18 cellular contexts compared by ENCODE assay signal in the genomic region with DNA sequence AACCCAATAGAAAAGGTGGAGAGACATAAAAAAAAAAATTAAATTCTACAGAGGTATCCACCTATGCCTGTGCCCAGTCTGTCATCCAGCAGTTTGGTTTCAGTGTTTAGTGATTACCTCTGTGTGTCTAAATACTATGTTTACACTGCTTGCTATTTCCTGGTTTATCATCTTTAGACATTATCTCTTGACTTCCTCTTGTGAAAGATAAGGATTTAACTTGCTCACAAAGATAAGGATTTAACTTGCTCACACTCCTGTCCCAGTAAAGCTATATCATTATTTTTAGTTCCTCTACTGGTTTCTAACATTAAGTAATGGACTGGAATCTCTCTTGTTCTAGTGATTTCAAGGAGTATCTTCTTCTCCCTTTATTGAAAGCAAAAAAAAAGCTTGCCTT. TPM values are rescaled to one million over a fixed set of nuclear protein-coding genes. Genes with fewer than 3 reads are reported as not detected.
DNase-seq lines count a peak whose midpoint lies in the region; ATAC-seq, FAIRE-seq and TF ChIP-seq lines count a peak whose summit lies in the region.
"Had no signal": no experiment of that assay in that cellular context is flagged by ENCODE, and none has a peak within 500 bp of the region (broad histone marks: within the 10 kb centered on the region; RNA-seq: fewer than 3 reads in every experiment).

No MANE protein-coding gene starts in this region.

- no peaks in the 10 kb centered on the region for H3K79me2 ChIP-seq in GM12878 (ENCODE audit: control insufficient read depth, insufficient read depth, low read length)

- in situ Hi-C loops in GM12878 (cut with MboI) = no loop called here

- no peaks in the 10 kb centered on the region for H3K36me3 ChIP-seq in GM12878 (ENCODE audit: control insufficient read depth in 2 of 2, insufficient read depth in 2 of 2, low read length in 1 of 2)
- H3K36me3 ChIP-seq: HAP-1, SJCRH30 had no signal

- intact Hi-C loops in GM12878 (cut with micrococcal nuclease; ENCODE audit: unreplicated experiment) = no loop called here

- TF ChIP-seq EP300 in GM12878 (IDR thresholded peaks at IDR 0.05; ENCODE audit: borderline replicate concordance in 1 of 2, control insufficient read depth in 1 of 2, low read depth in 2 of 2, low read length in 2 of 2) = no peak

- BruUV-seq in GM12878 (replicated peaks; lab: Mats Ljungman, UMichigan) = no TSS peak

- no peaks in the 10 kb centered on the region for H4K20me1 ChIP-seq in GM12878 (ENCODE audit: control insufficient read depth, insufficient read depth)

- DNase-seq in T-helper 1 cell (no peak), OCI-M1 (lab: John Stamatoyannopoulos, UW) (peak; percentile 51), GM12878 (ENCODE audit: low read depth, low spot score) (no peak), omental fat pad (ENCODE audit: low spot score) (no peak)
- DNase-seq: AML-193; CD4-positive, alpha-beta memory T cell; EL; IMR-90; NCI-H1930; NCI-H2171 treated with DMSO at 0.1 percent for 48 hours; NCI-H774; SJCRH30 had no signal

- no peak for TF ChIP-seq RAD21 in GM12878 (IDR thresholded peaks at IDR 0.05; ENCODE audit: insufficient read depth, low read depth, low read length)

- H3K9me3 ChIP-seq in GM12878 (replicated peaks; ENCODE audit: control insufficient read depth, insufficient read depth, low read length) = no peaks in the 10 kb centered on the region
- H3K9me3 ChIP-seq: HAP-1, SJCRH30 had no signal

- no peak for ATAC-seq in GM12878
- ATAC-seq in omental fat pad (ENCODE audit: low FRiP score) = no peak
- ATAC-seq in GM18870 (IDR thresholded peaks at IDR 0.05; ENCODE audit: unreplicated experiment) = no peak
- no peak for ATAC-seq in GM18873 (IDR thresholded peaks at IDR 0.05; ENCODE audit: low FRiP score, unreplicated experiment)
- ATAC-seq in HG03025 (IDR thresholded peaks at IDR 0.05; ENCODE audit: low FRiP score, unreplicated experiment) = no peak

- SMC1A ChIA-PET in GM12878 (lab: Charles Lee; ENCODE audit: uncharacterized antibody, unreplicated experiment) = interaction anchor here (0.6 to 2.3 kb wide), 4 partner anchors 9 to 142 kb away, joined by 3 to 8 read pairs (median 4); no protein-coding TSS in a partner anchor

- H3K27me3 Mint-ChIP-seq in T-helper 1 cell treated with Interleukin-12 subunit alpha and Interleukin-12 subunit beta and Interleukin-4 antibody, amounts not matched to agents 30 μg/mL and 1 μg/mL, for 36 hours (ENCODE audit: low read depth) = peaks cover 3% of the 10 kb centered on the region

- TF ChIP-seq CTCF in GM12878 (IDR thresholded peaks at IDR 0.05 in 2 of 3, conservative IDR thresholded peaks at IDR 0.05 in 1 of 3; ENCODE audit: control insufficient read depth in 2 of 3, extremely low read depth in 1 of 3, insufficient read depth in 1 of 3, low read depth in 3 of 3, low read length in 3 of 3) = no peak
- TF ChIP-seq CTCF in omental fat pad (IDR thresholded peaks at IDR 0.05) = no peak

- H3K4me1 ChIP-seq in GM12878 (ENCODE audit: control insufficient read depth, insufficient read depth, low read length) = no peaks in the 10 kb centered on the region

- RAD21 ChIA-PET in GM12878 (lab: Charles Lee; ENCODE audit: unreplicated experiment) = interaction anchor here (1.9 to 3.0 kb wide), 2 partner anchors 33 to 92 kb away, joined by 7 to 12 read pairs; no protein-coding TSS in a partner anchor

- H3K4me1 Mint-ChIP-seq in T-helper 1 cell treated with Interleukin-12 subunit alpha and Interleukin-12 subunit beta and Interleukin-4 antibody, amounts not matched to agents 30 μg/mL and 1 μg/mL, for 36 hours (ENCODE audit: low read depth) = peaks cover 19% of the 10 kb centered on the region

- H3K4me3 Mint-ChIP-seq in T-helper 1 cell treated with Interleukin-12 subunit alpha and Interleukin-12 subunit beta and Interleukin-4 antibody, amounts not matched to agents 30 μg/mL and 1 μg/mL, for 36 hours = no peak overlapping the region
- H3K4me3 Mint-ChIP-seq: CD4-positive, alpha-beta memory T cell had no signal

- FAIRE-seq in GM12878 (lab: Jason Lieb, UNC) = peak; percentile 27
- FAIRE-seq: D721Med had no signal

- no peak overlapping the region for H2AFZ ChIP-seq in GM12878 (ENCODE audit: control insufficient read depth, low read depth, low read length)

- H3K36me3 Mint-ChIP-seq in T-helper 1 cell treated with Interleukin-12 subunit alpha and Interleukin-12 subunit beta and Interleukin-4 antibody, amounts not matched to agents 30 μg/mL and 1 μg/mL, for 36 hours (ENCODE audit: low read depth) = no peaks in the 10 kb centered on the region
- H3K36me3 Mint-ChIP-seq: CD4-positive, alpha-beta memory T cell had no signal

- POLR2A ChIA-PET in GM12878 (lab: Charles Lee) = no interaction called here

- H3K27ac Mint-ChIP-seq in T-helper 1 cell treated with Interleukin-12 subunit alpha and Interleukin-12 subunit beta and Interleukin-4 antibody, amounts not matched to agents 30 μg/mL and 1 μg/mL, for 36 hours = peak overlapping the region; percentile 56
- H3K27ac Mint-ChIP-seq: CD4-positive, alpha-beta memory T cell had no signal

- H3K27ac ChIP-seq in GM12878 (ENCODE audit: control insufficient read depth, insufficient read depth) = no peak overlapping the region
- H3K27ac ChIP-seq: SJCRH30 had no signal

- CTCF ChIA-PET in GM12878 (lab: Yijun Ruan, JAX) = interaction anchor here (0.8 to 7.3 kb wide), 4 partner anchors 9 to 91 kb away, joined by 3 to 61 read pairs (median 22); no protein-coding TSS in a partner anchor

- TF ChIP-seq POLR2A in GM12878 (IDR thresholded peaks at IDR 0.05; ENCODE audit: low read depth, low read length) = no peak

- no peak overlapping the region for H3K4me2 ChIP-seq in GM12878 (ENCODE audit: control insufficient read depth, insufficient read depth)

- H3K9me3 Mint-ChIP-seq in T-helper 1 cell treated with Interleukin-12 subunit alpha and Interleukin-12 subunit beta and Interleukin-4 antibody, amounts not matched to agents 30 μg/mL and 1 μg/mL, for 36 hours = no peaks in the 10 kb centered on the region

- H3K4me3 ChIP-seq in GM12878 = no peak overlapping the region
- H3K4me3 ChIP-seq: HAP-1, SJCRH30 had no signal

- H3K9ac ChIP-seq in GM12878 (ENCODE audit: control insufficient read depth, insufficient read depth, low read length) = no peak overlapping the region

- no peaks in the 10 kb centered on the region for H3K27me3 ChIP-seq in GM12878 (replicated peaks in 1 of 2; ENCODE audit: control insufficient read depth in 2 of 2, insufficient read depth in 2 of 2, low read length in 1 of 2)
- H3K27me3 ChIP-seq: SJCRH30 had no signal

TF ChIP-seq in GM12878, 131 proteins besides CTCF, POLR2A, EP300 and RAD21:
- TF ChIP-seq, protein P1, sequence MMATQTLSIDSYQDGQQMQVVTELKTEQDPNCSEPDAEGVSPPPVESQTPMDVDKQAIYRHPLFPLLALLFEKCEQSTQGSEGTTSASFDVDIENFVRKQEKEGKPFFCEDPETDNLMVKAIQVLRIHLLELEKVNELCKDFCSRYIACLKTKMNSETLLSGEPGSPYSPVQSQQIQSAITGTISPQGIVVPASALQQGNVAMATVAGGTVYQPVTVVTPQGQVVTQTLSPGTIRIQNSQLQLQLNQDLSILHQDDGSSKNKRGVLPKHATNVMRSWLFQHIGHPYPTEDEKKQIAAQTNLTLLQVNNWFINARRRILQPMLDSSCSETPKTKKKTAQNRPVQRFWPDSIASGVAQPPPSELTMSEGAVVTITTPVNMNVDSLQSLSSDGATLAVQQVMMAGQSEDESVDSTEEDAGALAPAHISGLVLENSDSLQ (IDR thresholded peaks at IDR 0.05) = no peak
- no peak for TF ChIP-seq GABPA (IDR thresholded peaks at IDR 0.05; ENCODE audit: low read depth)
- TF ChIP-seq STAT3 (IDR thresholded peaks at IDR 0.05; ENCODE audit: low read depth, low read length) = no peak

RNA-seq across cellular contexts. Expression of a gene that starts 53.9 kb away (rescaled TPM):
- 95.1 and 99.1 TPM in 2 replicates for total RNA-seq in GM12878 (2013; cell fraction: nucleolus; rRNA removed)
- 75.9 and 79.8 TPM in 2 replicates for total RNA-seq in GM12878 (2014; rRNA removed)
- total RNA-seq in GM12878 (2014; rRNA removed; fragmentation: Illumina TruSeq; extraction: Trizol) = 90.6 and 93.8 TPM in 2 replicates
- 52.7 and 54.8 TPM in 2 replicates for total RNA-seq in GM12878 (2021)
- polyA plus RNA-seq in GM12878 (2011; ENCODE audit: low read depth) = 15.9 TPM
- polyA plus RNA-seq in GM12878 (2011; rRNA removed) = 73.6 and 78.8 TPM in 2 replicates
- polyA plus RNA-seq in GM12878 (2011; cell fraction: cytosol; rRNA removed) = 66.5 and 103 TPM in 2 replicates
- 55.5 and 63.6 TPM in 2 replicates for polyA plus RNA-seq in GM12878 (2011; cell fraction: nucleus; rRNA removed)
- polyA plus RNA-seq in GM12878 (2012) = 23.1 and 28.6 TPM in 2 replicates
- 69.8 and 75.4 TPM in 2 replicates for polyA plus RNA-seq in GM12878 (2014; fragmentation: Illumina TruSeq; extraction: Trizol)
- 10 to 100 TPM; 33.7 to 37.1 TPM for polyA plus RNA-seq in GM12878 (2014; fragmentation: Nextera tagmentation; extraction: Ambion mirVana)
- 40.1 and 45.5 TPM in 2 replicates for polyA plus RNA-seq in GM12878 (2014; rRNA removed)
- polyA plus RNA-seq in GM12878 (2016; fragmentation: Nextera tagmentation; extraction: Ambion mirVana) = 10 to 100 TPM; 86.3 to 89.6 TPM
- polyA minus RNA-seq in GM12878 (2011; rRNA and poly(A)+ RNA removed) = 160 and 204 TPM in 2 replicates
- 34.9 and 42.0 TPM in 2 replicates for polyA minus RNA-seq in GM12878 (2011; cell fraction: cytosol; rRNA and poly(A)+ RNA removed)
- polyA minus RNA-seq in GM12878 (2011; cell fraction: nucleus; rRNA and poly(A)+ RNA removed) = 27.3 and 57.4 TPM in 2 replicates
- total RNA-seq in omental fat pad = 10 to 100 TPM; 76.4 to 98.4 (median 84.7) TPM
